In genomic region chr1:156006666-156007376, GRCh38 we compare ENCODE assay signal across 1 cellular context.
A peak's percentile ranks its signal among the peaks of the same experiment; 100 is the strongest.
TF ChIP-seq lines count a peak whose summit lies in the region.

No MANE protein-coding gene starts in this region.

TF ChIP-seq in HEK293, 187 proteins besides CTCF, POLR2A, EP300 and RAD21 (continued from another document):
- TF ChIP-seq PRDM10 (tag by site-specific recombination; IDR thresholded peaks at IDR 0.05) (peak; percentile 74), ZNF692 (tag by site-specific recombination; IDR thresholded peaks at IDR 0.05) (no peak)
